10 cellular contexts compared by ENCODE assay signal in genomic region chr22:38490915-38491314, GRCh38. TPM values are rescaled to one million over a fixed set of nuclear protein-coding genes. Genes with fewer than 3 reads are reported as not detected.
DNase-seq lines count a peak whose midpoint lies in the region; ATAC-seq and TF ChIP-seq lines count a peak whose summit lies in the region.
"Had no signal": no experiment of that assay in that cellular context is flagged by ENCODE, and none has a peak within 500 bp of the region (broad histone marks: within the 10 kb centered on the region; RNA-seq: fewer than 3 reads in every experiment).

No MANE protein-coding gene starts in this region.

- peak; percentile 81 for ATAC-seq in mucosa of descending colon
- ATAC-seq in GM21367 (IDR thresholded peaks at IDR 0.05; ENCODE audit: unreplicated experiment), result no peak
- no peak for ATAC-seq in GM19395 (IDR thresholded peaks at IDR 0.05; ENCODE audit: unreplicated experiment)
- ATAC-seq: PC-3 had no signal

- H3K4me1 ChIP-seq in mucosa of descending colon (ENCODE audit: low read depth), result peaks cover 5% of the 10 kb centered on the region
- H3K4me1 ChIP-seq in uterus, result no peaks in the 10 kb centered on the region
- no peaks in the 10 kb centered on the region for H3K4me1 ChIP-seq in HAP-1

- H3K4me3 Mint-ChIP-seq in activated naive CD4-positive, alpha-beta T cell treated with anti-CD3 and anti-CD28 coated beads, Interleukin-2, amount 10 ng/mL, durations not matched to agents 7 days and 5 days, result no peak overlapping the region

- no peaks in the 10 kb centered on the region for H3K27me3 ChIP-seq in uterus
- H3K27me3 ChIP-seq in HAP-1 (ENCODE audit: low read depth), result no peaks in the 10 kb centered on the region

- H3K9me3 ChIP-seq in mucosa of descending colon (no peaks in the 10 kb centered on the region), uterus (no peaks in the 10 kb centered on the region), HAP-1 (no peaks in the 10 kb centered on the region)

- TF ChIP-seq CTCF in coronary artery (IDR thresholded peaks at IDR 0.05) (no peak), mucosa of descending colon (IDR thresholded peaks at IDR 0.05) (no peak), uterus (IDR thresholded peaks at IDR 0.05) (no peak)

- H3K36me3 Mint-ChIP-seq in activated naive CD4-positive, alpha-beta T cell treated with anti-CD3 and anti-CD28 coated beads, Interleukin-2, amount 10 ng/mL, durations not matched to agents 7 days and 5 days, result peaks cover 73% of the 10 kb centered on the region

- no peaks in the 10 kb centered on the region for H3K9me3 Mint-ChIP-seq in activated naive CD4-positive, alpha-beta T cell treated with anti-CD3 and anti-CD28 coated beads, Interleukin-2, amount 10 ng/mL, durations not matched to agents 7 days and 5 days

- H3K27ac ChIP-seq in coronary artery (peak overlapping the region; percentile 54 to 71), uterus (peak overlapping the region; percentile 12 to 46)

- peaks cover 36% of the 10 kb centered on the region for H3K36me3 ChIP-seq in mucosa of descending colon (ENCODE audit: low read depth)
- peaks cover 0 to 3% of the 10 kb centered on the region in 2 donors for H3K36me3 ChIP-seq in uterus
- H3K36me3 ChIP-seq in HAP-1 (replicated peaks), result peaks cover 100% of the 10 kb centered on the region

- H3K4me3 ChIP-seq in coronary artery (no peak overlapping the region), mucosa of descending colon (no peak overlapping the region), uterus (no peak overlapping the region), HAP-1 (no peak overlapping the region)

- CTCF ChIA-PET in activated naive CD4-positive, alpha-beta T cell treated with anti-CD3 and anti-CD28 coated beads, Interleukin-2, amount 10 ng/mL, durations not matched to agents 7 days and 5 days (lab: Charles Lee), result interaction anchor here (0.7 to 3.5 kb wide), 3 partner anchors 9 to 439 kb away, joined by 3 to 19 read pairs (median 4); partner anchors contain the start of gene DMC1

- peaks cover 61% of the 10 kb centered on the region for H3K4me1 Mint-ChIP-seq in activated naive CD4-positive, alpha-beta T cell treated with anti-CD3 and anti-CD28 coated beads, Interleukin-2, amount 10 ng/mL, durations not matched to agents 7 days and 5 days

- intact Hi-C loops in mucosa of descending colon (cut with DNase I, micrococcal nuclease), result no loop called here
- intact Hi-C loops in uterus (cut with DNase I; ENCODE audit: low total_unique reads), result no loop called here

- in situ Hi-C loops in HAP-1 (cut with MboI; ENCODE audit: low sequenced_read_pairs), result loop anchor here (25.0 kb wide), 2 partner anchors 604 to 1979 kb away; partner anchors contain the start of gene FOXRED2

- TF ChIP-seq POLR2A in uterus (IDR thresholded peaks at IDR 0.05), result no peak

- peak overlapping the region; percentile 67 for H3K27ac Mint-ChIP-seq in activated naive CD4-positive, alpha-beta T cell treated with anti-CD3 and anti-CD28 coated beads, Interleukin-2, amount 10 ng/mL, durations not matched to agents 7 days and 5 days

- DNase-seq in activated naive CD4-positive, alpha-beta T cell treated with anti-CD3 and anti-CD28 coated beads, Interleukin-2, amount 10 ng/mL, durations not matched to agents 7 days and 5 days, result no peak
- no peak for DNase-seq in activated naive CD4-positive, alpha-beta T cell (lab: John Stamatoyannopoulos, UW)
- DNase-seq in coronary artery (ENCODE audit: low spot score) (no peak), mucosa of descending colon (peak in 2 of 3 donors; percentile 53 to 79), uterus (peak; percentile 68 to 73), HAP-1 (ENCODE audit: low spot score in 2 of 2) (no peak)
- DNase-seq: Calu3, PC-3 had no signal

- H3K27me3 Mint-ChIP-seq in activated naive CD4-positive, alpha-beta T cell treated with anti-CD3 and anti-CD28 coated beads, Interleukin-2, amount 10 ng/mL, durations not matched to agents 7 days and 5 days, result no peaks in the 10 kb centered on the region

RNA-seq across cellular contexts. Expression of gene DDX17, which starts 15.2 kb away (rescaled TPM):
- total RNA-seq in mucosa of descending colon, result 100 to 1,000 TPM; 279 to 464 (median 363) TPM
- 100 to 1,000 TPM; 441 to 971 (median 665) TPM for total RNA-seq in uterus

RNA-seq across cellular contexts. Expression of gene KDELR3, which starts 23.0 kb away (rescaled TPM):
- total RNA-seq in mucosa of descending colon (10 to 100 TPM in 2 of 3 donors, 1 to 10 TPM in 1; 4.2 to 14.4 (median 11.3) TPM), uterus (10 to 100 TPM in 1 of 4 donors, 1 to 10 TPM in 1, under 1 TPM in 1, not detected in 1; 0.77 to 43.1 (median 4.7) TPM)

RNA-seq across cellular contexts. Expression of gene KCNJ4, which starts 35.9 kb away (rescaled TPM):
- total RNA-seq in mucosa of descending colon, result not detected
- 1 to 10 TPM in 1 of 4 donors, under 1 TPM in 1, not detected in 2; 0.21 to 1.1 TPM for total RNA-seq in uterus
- total RNA-seq: Calu3, PC-3 had no signal

Comparison
In these comparisons a context has a peak if more than half of its experiments do, and no peak if none do; other contexts are left out.
1. DNase-seq: peak in mucosa of descending colon (2 of 3) and uterus (2 of 2); none in activated naive CD4-positive, alpha-beta T cell treated with anti-CD3 and anti-CD28 coated beads, Interleukin-2, amount 10 ng/mL, durations not matched to agents 7 days and 5 days (single experiment), activated naive CD4-positive, alpha-beta T cell (0 of 4), coronary artery (single experiment) and HAP-1 (0 of 2).